Comparison of ENCODE assay signal across 31 cellular contexts in genomic region chr4:2558301-2558700, GRCh38.
"Had no signal": no experiment of that assay in that cellular context is flagged by ENCODE, and none has a peak within 500 bp of the region (broad histone marks: within the 10 kb centered on the region; RNA-seq: fewer than 3 reads in every experiment).

No MANE protein-coding gene starts in this region.

- H3K27ac Mint-ChIP-seq: activated B cell treated with CpG ODN at 0.5 μM for 24 hours; activated CD8-positive, alpha-beta T cell treated with anti-CD3 and anti-CD28 coated beads for 36 hours; activated naive CD4-positive, alpha-beta T cell treated with anti-CD3 and anti-CD28 coated beads for 36 hours; activated naive CD4-positive, alpha-beta T cell treated with anti-CD3 and anti-CD28 coated beads, Interleukin-2, amount 50 U/mL, for 24 hours; activated naive CD8-positive, alpha-beta T cell treated with anti-CD3 and anti-CD28 coated beads for 36 hours; activated naive CD8-positive, alpha-beta T cell treated with anti-CD3 and anti-CD28 coated beads, Interleukin-2, amount 50 U/mL, for 24 hours; activated T-cell treated with anti-CD3 and anti-CD28 coated beads, Interleukin-2, amount 50 U/mL, for 72 hours; T-helper 17 cell; T-helper 2 cell treated with Interferon-gamma antibody and Interleukin-4, amounts not matched to agents 5 μg/mL and 100 μg/mL, for 36 hours had no signal

- H3K27me3 Mint-ChIP-seq: activated B cell treated with CpG ODN at 0.5 μM for 24 hours; activated CD8-positive, alpha-beta T cell treated with anti-CD3 and anti-CD28 coated beads for 36 hours; activated naive CD4-positive, alpha-beta T cell treated with anti-CD3 and anti-CD28 coated beads, Interleukin-2, amount 50 U/mL, for 24 hours; activated naive CD8-positive, alpha-beta T cell treated with anti-CD3 and anti-CD28 coated beads for 36 hours; activated naive CD8-positive, alpha-beta T cell treated with anti-CD3 and anti-CD28 coated beads, Interleukin-2, amount 50 U/mL, for 24 hours; T-helper 17 cell had no signal

- H3K4me3 Mint-ChIP-seq: activated B cell treated with CpG ODN at 0.5 μM for 24 hours; activated CD8-positive, alpha-beta T cell treated with anti-CD3 and anti-CD28 coated beads for 36 hours; activated naive CD4-positive, alpha-beta T cell treated with anti-CD3 and anti-CD28 coated beads for 36 hours; activated naive CD4-positive, alpha-beta T cell treated with anti-CD3 and anti-CD28 coated beads, Interleukin-2, amount 50 U/mL, for 24 hours; activated naive CD8-positive, alpha-beta T cell treated with anti-CD3 and anti-CD28 coated beads for 36 hours; activated naive CD8-positive, alpha-beta T cell treated with anti-CD3 and anti-CD28 coated beads, Interleukin-2, amount 50 U/mL, for 24 hours; activated T-cell treated with anti-CD3 and anti-CD28 coated beads, Interleukin-2, amount 50 U/mL, for 72 hours; T-helper 17 cell; T-helper 2 cell treated with Interferon-gamma antibody and Interleukin-4, amounts not matched to agents 5 μg/mL and 100 μg/mL, for 36 hours had no signal

- H3K36me3 ChIP-seq: adrenal gland, colonic mucosa, esophagus muscularis mucosa, gastrocnemius medialis had no signal

- H3K9me3 ChIP-seq: adrenal gland, body of pancreas, colonic mucosa, esophagus muscularis mucosa, gastrocnemius medialis, heart left ventricle had no signal

- H3K9me3 Mint-ChIP-seq: activated B cell treated with CpG ODN at 0.5 μM for 24 hours; activated CD8-positive, alpha-beta T cell treated with anti-CD3 and anti-CD28 coated beads for 36 hours; activated naive CD4-positive, alpha-beta T cell treated with anti-CD3 and anti-CD28 coated beads for 36 hours; activated naive CD4-positive, alpha-beta T cell treated with anti-CD3 and anti-CD28 coated beads, Interleukin-2, amount 50 U/mL, for 24 hours; activated naive CD8-positive, alpha-beta T cell treated with anti-CD3 and anti-CD28 coated beads for 36 hours; activated naive CD8-positive, alpha-beta T cell treated with anti-CD3 and anti-CD28 coated beads, Interleukin-2, amount 50 U/mL, for 24 hours; activated T-cell treated with anti-CD3 and anti-CD28 coated beads, Interleukin-2, amount 50 U/mL, for 72 hours; T-helper 2 cell treated with Interferon-gamma antibody and Interleukin-4, amounts not matched to agents 5 μg/mL and 100 μg/mL, for 36 hours had no signal

- H3K4me1 ChIP-seq: colonic mucosa, foreskin keratinocyte had no signal

- DNase-seq: activated B cell treated with CpG ODN at 0.5 μM for 24 hours; activated CD4-positive, alpha-beta T cell treated with anti-CD3 and anti-CD28 coated beads for 48 hours; activated CD4-positive, alpha-beta T cell treated with anti-CD3 and anti-CD28 coated beads, Interleukin-2, amount 50 U/mL, for 1 hour; activated CD4-positive, alpha-beta T cell treated with anti-CD3 and anti-CD28 coated beads, Interleukin-2, amount 50 U/mL, for 48 hours; activated CD8-positive, alpha-beta memory T cell treated with anti-CD3 and anti-CD28 coated beads for 24 hours; activated CD8-positive, alpha-beta T cell treated with anti-CD3 and anti-CD28 coated beads for 36 hours; activated naive CD4-positive, alpha-beta T cell treated with anti-CD3 and anti-CD28 coated beads for 36 hours; activated naive CD8-positive, alpha-beta T cell treated with anti-CD3 and anti-CD28 coated beads for 36 hours; activated naive CD8-positive, alpha-beta T cell treated with anti-CD3 and anti-CD28 coated beads, Interleukin-2, amount 50 U/mL, for 24 hours; activated T-cell treated with anti-CD3 and anti-CD28 coated beads, Interleukin-2, amount 50 U/mL, for 72 hours; adrenal gland; amygdala; aorta; body of pancreas; caudate nucleus; cerebellar nuclear complex; colonic mucosa; effector memory CD4-positive, alpha-beta T cell; erythroblast; foreskin keratinocyte; gastrocnemius medialis; glutamatergic neuron; heart left ventricle; T-helper 1 cell; T-helper 17 cell; T1000; WERI-Rb-1 had no signal

- H3K4me3 ChIP-seq: adrenal gland, body of pancreas, colonic mucosa, esophagus muscularis mucosa, gastrocnemius medialis, heart left ventricle had no signal

- ATAC-seq: activated CD4-positive, CD25-positive, alpha-beta regulatory T cell treated with anti-CD3 and anti-CD28 coated beads, Interleukin-2, amount 50 U/mL, for 24 hours; activated CD8-positive, alpha-beta T cell treated with anti-CD3 and anti-CD28 coated beads for 36 hours; activated naive CD8-positive, alpha-beta T cell treated with anti-CD3 and anti-CD28 coated beads, Interleukin-2, amount 50 U/mL, for 24 hours; activated T-cell treated with anti-CD3 and anti-CD28 coated beads, Interleukin-2, amount 50 U/mL, for 72 hours; body of pancreas; foreskin keratinocyte; gastrocnemius medialis; heart left ventricle; T-helper 17 cell had no signal

- H3K27ac ChIP-seq: adrenal gland, body of pancreas, colonic mucosa, esophagus muscularis mucosa, foreskin keratinocyte, gastrocnemius medialis, heart left ventricle, WERI-Rb-1 had no signal

- H3K27me3 ChIP-seq: adrenal gland, body of pancreas, colonic mucosa, esophagus muscularis mucosa, foreskin keratinocyte, gastrocnemius medialis, heart left ventricle had no signal
